ENCODE assay signal across 8 cellular contexts in genomic region chr5:68343421-68343826, GRCh38.
DNase-seq lines count a peak whose midpoint lies in the region; ATAC-seq and TF ChIP-seq lines count a peak whose summit lies in the region.

No MANE protein-coding gene starts in this region.

- peak; percentile 90 to 93 for DNase-seq in cardiac fibroblast (ENCODE audit: low read depth in 2 of 2)
- peak; percentile 78 for DNase-seq in myocyte (ENCODE audit: low read depth)
- DNase-seq in cerebellar nuclear complex (lab: John Stamatoyannopoulos, UW): no peak
- DNase-seq in NCI-H2081 treated with DMSO at 0.1 percent for 48 hours (lab: John Stamatoyannopoulos, UW): no peak
- no peak for DNase-seq in NCI-H2107 (lab: John Stamatoyannopoulos, UW)

- no peaks in the 10 kb centered on the region for H3K36me3 ChIP-seq in BLaER1

- no peaks in the 10 kb centered on the region for H4K20me1 ChIP-seq in BLaER1

- no peak for TF ChIP-seq CTCF in cardiac fibroblast (IDR thresholded peaks at IDR 0.05; ENCODE audit: low read depth, low read length)

- H3K27ac ChIP-seq in BLaER1: no peak overlapping the region

- H3K4me2 ChIP-seq in BLaER1: 0 out of 2 replicates have a peak overlapping the region, but pooled peaks have one; percentile 7

- ATAC-seq in GM19452 (IDR thresholded peaks at IDR 0.05; ENCODE audit: unreplicated experiment) (peak; percentile 73), HG03571 (IDR thresholded peaks at IDR 0.05; ENCODE audit: unreplicated experiment) (peak; percentile 62)

- no peaks in the 10 kb centered on the region for H3K27me3 ChIP-seq in BLaER1

- H3K4me1 ChIP-seq in BLaER1: no peaks in the 10 kb centered on the region; the same call in 1 of the 2 replicates

- no peak overlapping the region for H3K9ac ChIP-seq in BLaER1

- no peaks in the 10 kb centered on the region for H3K9me3 ChIP-seq in BLaER1

- H3K4me3 ChIP-seq in BLaER1 (no peak overlapping the region), cardiac fibroblast (replicated peaks in 1 of 2; ENCODE audit: low read depth in 2 of 2, low read length in 2 of 2) (no peak overlapping the region)

Comparison
In these comparisons a context has a peak if more than half of its experiments do, and no peak if none do; other contexts are left out.
1. DNase-seq: peak in cardiac fibroblast (2 of 2) and myocyte (single experiment); none in cerebellar nuclear complex (0 of 2), NCI-H2081 treated with DMSO at 0.1 percent for 48 hours (single experiment) and NCI-H2107 (single experiment).